Comparison of ENCODE assay signal across 26 cellular contexts in the genomic region with DNA sequence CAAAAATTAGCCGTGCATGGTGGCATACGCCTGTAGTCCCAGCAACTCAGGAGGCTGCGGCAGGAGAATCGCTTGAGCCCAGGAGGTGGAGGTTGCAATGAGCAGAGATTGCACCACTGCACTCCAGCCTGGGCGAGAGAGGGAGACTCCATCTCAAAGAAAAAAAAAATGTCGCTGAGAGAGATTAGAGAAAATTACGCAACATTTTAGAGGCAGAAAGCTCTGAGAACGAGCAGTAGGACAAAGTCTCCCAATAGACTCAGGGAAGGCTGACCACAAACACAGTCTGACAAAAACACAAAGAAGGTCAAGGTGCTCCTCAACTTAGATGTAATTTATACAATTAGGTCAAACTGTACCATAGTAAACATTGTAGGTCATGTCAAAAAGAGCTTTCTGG.
"Had no signal": no experiment of that assay in that cellular context is flagged by ENCODE, and none has a peak within 500 bp of the region (broad histone marks: within the 10 kb centered on the region; RNA-seq: fewer than 3 reads in every experiment).

No MANE protein-coding gene starts in this region.

- H3K4me1 ChIP-seq: esophagus muscularis mucosa, foreskin keratinocyte, gastroesophageal sphincter, heart left ventricle, psoas muscle, spleen, testis, tibial artery, upper lobe of left lung had no signal

- H3K4me3 ChIP-seq: esophagus muscularis mucosa, gastroesophageal sphincter, heart left ventricle, hepatocyte, lung, ovary, psoas muscle, skin epidermis, spleen, testis, tibial artery, upper lobe of left lung had no signal

- H3K9me3 ChIP-seq: esophagus muscularis mucosa, gastroesophageal sphincter, heart left ventricle, ovary, psoas muscle, spleen, testis, tibial artery, upper lobe of left lung had no signal

- H3K36me3 ChIP-seq: esophagus muscularis mucosa, gastroesophageal sphincter, heart left ventricle, ovary, spleen, tibial artery, upper lobe of left lung had no signal

- H2AFZ ChIP-seq: hepatocyte had no signal

- FAIRE-seq: endothelial cell of umbilical vein, kidney, urothelium cell line had no signal

- ATAC-seq: foreskin keratinocyte; gastroesophageal sphincter; heart left ventricle; left lobe of liver; natural killer cell; psoas muscle; right cardiac atrium; stimulated activated memory B cell treated with anti-CD40 and anti-IgM and Interleukin-4, amounts not matched to agents 10 μg/mL and 1 μg/mL and 100 μg/mL, for 72 hours; stimulated activated naive CD8-positive, alpha-beta T cell treated with anti-CD3 and anti-CD28 coated beads, Interleukin-15, Interleukin-2, amounts not matched to agents 100 U/mL and 50 U/mL, for 24 hours had no signal

- H3K79me2 ChIP-seq: hepatocyte had no signal

- H3K27me3 ChIP-seq: esophagus muscularis mucosa, foreskin keratinocyte, gastroesophageal sphincter, heart left ventricle, hepatocyte, ovary, spleen, testis, tibial artery, upper lobe of left lung had no signal

- H3K27ac ChIP-seq: esophagus muscularis mucosa, foreskin keratinocyte, gastroesophageal sphincter, heart left ventricle, hepatocyte, ovary, psoas muscle, skin epidermis, spleen, testis, tibial artery, upper lobe of left lung had no signal

- DNase-seq: dermis blood vessel endothelial cell; effector memory CD4-positive, alpha-beta T cell; foreskin keratinocyte; heart left ventricle; kidney; natural killer cell; occipital lobe; ovary; psoas muscle; right cardiac atrium; spleen; stimulated activated CD4-positive, alpha-beta T cell treated with anti-CD3 and anti-CD28 coated beads, Interleukin-4, amount 100 ng/mL, for 4 hours; stimulated activated naive CD8-positive, alpha-beta T cell treated with anti-CD3 and anti-CD28 coated beads, Interleukin-15, Interleukin-2, amounts not matched to agents 100 U/mL and 50 U/mL, for 24 hours; substantia nigra; testis; tibial artery; upper lobe of left lung had no signal

- H3K4me2 ChIP-seq: hepatocyte had no signal
